In the genomic region with DNA sequence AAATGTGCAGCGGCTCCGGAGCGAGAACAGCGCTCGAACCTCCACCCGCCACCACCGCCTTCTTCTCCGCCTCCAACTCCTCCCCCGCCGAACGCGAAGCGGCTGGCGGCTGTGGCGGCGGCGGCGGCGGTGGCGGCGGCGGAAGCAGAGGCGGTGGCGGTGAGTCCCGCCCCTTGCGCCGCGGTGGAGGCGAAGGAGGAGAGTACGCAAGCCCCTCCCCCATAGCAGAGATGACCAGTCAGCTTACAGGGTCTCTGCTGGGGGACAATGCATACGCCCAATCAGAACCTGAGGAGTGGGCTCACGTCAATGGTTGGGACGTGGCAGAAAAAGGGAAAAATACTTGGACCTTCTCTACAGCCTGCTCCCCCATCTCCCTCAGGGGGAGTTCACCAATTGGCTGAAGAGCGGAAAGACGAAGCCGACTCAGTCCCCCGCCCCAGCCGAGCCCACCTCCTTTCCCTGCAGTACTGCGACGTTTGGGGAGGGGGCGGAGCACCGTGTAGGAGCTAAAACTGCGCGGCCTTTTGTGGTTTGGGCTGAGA, we compare ENCODE assay signal across 8 cellular contexts. TPM values are rescaled to one million over a fixed set of nuclear protein-coding genes. Genes with fewer than 3 reads are reported as not detected.
DNase-seq lines count a peak whose midpoint lies in the region; ATAC-seq, FAIRE-seq and TF ChIP-seq lines count a peak whose summit lies in the region.

A gene with protein sequence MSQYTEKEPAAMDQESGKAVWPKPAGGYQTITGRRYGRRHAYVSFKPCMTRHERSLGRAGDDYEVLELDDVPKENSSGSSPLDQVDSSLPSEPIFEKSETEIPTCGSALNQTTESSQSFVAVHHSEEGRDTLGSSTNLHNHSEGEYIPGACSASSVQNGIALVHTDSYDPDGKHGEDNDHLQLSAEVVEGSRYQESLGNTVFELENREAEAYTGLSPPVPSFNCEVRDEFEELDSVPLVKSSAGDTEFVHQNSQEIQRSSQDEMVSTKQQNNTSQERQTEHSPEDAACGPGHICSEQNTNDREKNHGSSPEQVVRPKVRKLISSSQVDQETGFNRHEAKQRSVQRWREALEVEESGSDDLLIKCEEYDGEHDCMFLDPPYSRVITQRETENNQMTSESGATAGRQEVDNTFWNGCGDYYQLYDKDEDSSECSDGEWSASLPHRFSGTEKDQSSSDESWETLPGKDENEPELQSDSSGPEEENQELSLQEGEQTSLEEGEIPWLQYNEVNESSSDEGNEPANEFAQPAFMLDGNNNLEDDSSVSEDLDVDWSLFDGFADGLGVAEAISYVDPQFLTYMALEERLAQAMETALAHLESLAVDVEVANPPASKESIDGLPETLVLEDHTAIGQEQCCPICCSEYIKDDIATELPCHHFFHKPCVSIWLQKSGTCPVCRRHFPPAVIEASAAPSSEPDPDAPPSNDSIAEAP (minus strand): TSS at position 131 of the 545 bp plus-strand sequence. CDS start 26,541 bp downstream, outside the sequence.

- peak; percentile 77 for FAIRE-seq in urothelium cell line (lab: Jason Lieb, UNC)

- H3K27ac ChIP-seq in ascending aorta (peak within 1 kb of the TSS; percentile 98), right atrium auricular region (peak within 1 kb of the TSS; percentile 98 to 100), psoas muscle (peak within 1 kb of the TSS; percentile 98)

- ATAC-seq in GM18499 (IDR thresholded peaks at IDR 0.05; ENCODE audit: insufficient read depth, unreplicated experiment) (peak; percentile 81), HG02970 (IDR thresholded peaks at IDR 0.05; ENCODE audit: low FRiP score, unreplicated experiment) (peak; percentile 89), psoas muscle (peak; percentile 92 to 97 (median 94))

- H3K27ac Mint-ChIP-seq in T-helper 2 cell treated with Interferon-gamma antibody and Interleukin-4, amounts not matched to agents 5 μg/mL and 100 μg/mL, for 36 hours: peak within 1 kb of the TSS; percentile 100

- peak within 1 kb of the TSS; percentile 86 to 94 for H3K4me3 ChIP-seq in ascending aorta
- peak within 1 kb of the TSS; percentile 84 to 87 for H3K4me3 ChIP-seq in right atrium auricular region
- peak within 1 kb of the TSS; percentile 90 for H3K4me3 ChIP-seq in psoas muscle

- H3K4me1 Mint-ChIP-seq in T-helper 2 cell treated with Interferon-gamma antibody and Interleukin-4, amounts not matched to agents 5 μg/mL and 100 μg/mL, for 36 hours (ENCODE audit: low read depth): peaks cover 35% of the 10 kb centered on the region

- H3K27me3 ChIP-seq in ascending aorta (no peaks in the 10 kb centered on the region), right atrium auricular region (no peaks in the 10 kb centered on the region), psoas muscle (ENCODE audit: insufficient read depth in 3 of 3, low read length in 2 of 3) (no peaks in the 10 kb centered on the region)

- peak; percentile 90 to 94 for DNase-seq in NCI-H1930 (lab: John Stamatoyannopoulos, UW)
- peak; percentile 98 for DNase-seq in T-helper 2 cell treated with Interferon-gamma antibody and Interleukin-4, amounts not matched to agents 5 μg/mL and 100 μg/mL, for 36 hours (ENCODE audit: low spot score)
- DNase-seq in ascending aorta (ENCODE audit: low spot score in 2 of 2): peak; percentile 99 to 100
- peak; percentile 99 for DNase-seq in right atrium auricular region (ENCODE audit: low spot score)
- peak; percentile 98 for DNase-seq in psoas muscle
- DNase-seq in urothelium cell line (ENCODE audit: low spot score): peak; percentile 96

- peaks cover 2 to 25% of the 10 kb centered on the region in 2 donors for H3K4me1 ChIP-seq in ascending aorta
- peaks cover 0 to 63% of the 10 kb centered on the region in 2 donors for H3K4me1 ChIP-seq in right atrium auricular region
- peaks cover 44% of the 10 kb centered on the region for H3K4me1 ChIP-seq in psoas muscle

- peak within 1 kb of the TSS; percentile 97 for H3K4me3 Mint-ChIP-seq in T-helper 2 cell treated with Interferon-gamma antibody and Interleukin-4, amounts not matched to agents 5 μg/mL and 100 μg/mL, for 36 hours

- no peaks in the 10 kb centered on the region for H3K9me3 Mint-ChIP-seq in T-helper 2 cell treated with Interferon-gamma antibody and Interleukin-4, amounts not matched to agents 5 μg/mL and 100 μg/mL, for 36 hours

- H3K9me3 ChIP-seq in ascending aorta (no peaks in the 10 kb centered on the region), right atrium auricular region (no peaks in the 10 kb centered on the region), psoas muscle (no peaks in the 10 kb centered on the region)

- peaks cover 25% of the 10 kb centered on the region for H3K36me3 Mint-ChIP-seq in T-helper 2 cell treated with Interferon-gamma antibody and Interleukin-4, amounts not matched to agents 5 μg/mL and 100 μg/mL, for 36 hours (ENCODE audit: low read depth)

- peak; percentile 8 to 27 (median 17) for TF ChIP-seq CTCF in ascending aorta (IDR thresholded peaks at IDR 0.05)
- TF ChIP-seq CTCF in right atrium auricular region (IDR thresholded peaks at IDR 0.05): peak in 1 of 2 donors; percentile 42
- TF ChIP-seq CTCF in psoas muscle (IDR thresholded peaks at IDR 0.05): peak; percentile 37

- H3K36me3 ChIP-seq in ascending aorta (no peaks in the 10 kb centered on the region), right atrium auricular region (no peaks in the 10 kb centered on the region), psoas muscle (ENCODE audit: insufficient read depth in 1 of 2, low read depth in 1 of 2) (no peaks in the 10 kb centered on the region)

- intact Hi-C loops in ascending aorta (cut with DNase I) (loop anchor here (1.0 to 10.0 kb wide), 9 partner anchors 45 to 1028 kb away; a partner anchor contains a TSS), psoas muscle (cut with DNase I) (loop anchor here (5.0 kb wide), 2 partner anchors 48 to 683 kb away; no protein-coding TSS in a partner anchor)

- WGBS in psoas muscle, 3 donors: 0 to 1% (median 0%) methylated on average over 20 to 44 of the region's 44 CpGs

- no peaks in the 10 kb centered on the region for H3K27me3 Mint-ChIP-seq in T-helper 2 cell treated with Interferon-gamma antibody and Interleukin-4, amounts not matched to agents 5 μg/mL and 100 μg/mL, for 36 hours (ENCODE audit: low read depth)

RNA-seq across cellular contexts. Expression of the gene that starts here (rescaled TPM):
- total RNA-seq in ascending aorta (56.1 TPM), right atrium auricular region (10 to 100 TPM; 80.7 to 88.3 TPM), psoas muscle (10 to 100 TPM; 39.3 to 66.9 (median 51.3) TPM)
- 10 to 100 TPM; 20.9 to 34.1 (median 23.3) TPM for polyA plus RNA-seq in psoas muscle

Comparison
In these comparisons a context has a peak if more than half of its experiments do, and no peak if none do; other contexts are left out.
1. Peak in every context shown above with its lines: DNase-seq, ATAC-seq, H3K4me3 ChIP-seq and H3K27ac ChIP-seq.